In genomic region chr5:112210430-112211005, GRCh38 we compare ENCODE assay signal across 8 cellular contexts.
DNase-seq lines count a peak whose midpoint lies in the region; ATAC-seq and TF ChIP-seq lines count a peak whose summit lies in the region.

No MANE protein-coding gene starts in this region.

- WGBS in testis, 2 donors, result 75 to 77% methylated on average over 6 of the region's 6 CpGs

- intact Hi-C loops in testis (cut with DNase I; ENCODE audit: low total_unique reads), result no loop called here

- H3K9me3 ChIP-seq in testis, result no peaks in the 10 kb centered on the region

- H3K4me1 ChIP-seq in testis, result no peaks in the 10 kb centered on the region

- peak; percentile 26 to 45 (median 43) for TF ChIP-seq CTCF in testis (IDR thresholded peaks at IDR 0.05)

- no peaks in the 10 kb centered on the region for H3K27me3 ChIP-seq in testis

- ATAC-seq in stimulated activated naive CD8-positive, alpha-beta T cell treated with anti-CD3 and anti-CD28 coated beads, Interleukin-15, Interleukin-2, amounts not matched to agents 100 U/mL and 50 U/mL, for 24 hours, result no peak

- peak; percentile 8 for DNase-seq in G401 (ENCODE audit: low spot score)
- peak; percentile 20 for DNase-seq in M059J (ENCODE audit: low read depth)
- DNase-seq in anterior cingulate cortex (lab: John Stamatoyannopoulos, UW), result peak in 31 of 58 donors; percentile 1 to 55 (median 7)
- DNase-seq in iPS-NIHi11 (ENCODE audit: low spot score), result peak; percentile 28
- DNase-seq in testis, result peak; percentile 71
- DNase-seq in effector CD8-positive, alpha-beta T cell (lab: John Stamatoyannopoulos, UW), result no peak
- no peak for DNase-seq in NK-92 (lab: John Stamatoyannopoulos, UW; ENCODE audit: unreplicated experiment)
- no peak for DNase-seq in stimulated activated naive CD8-positive, alpha-beta T cell treated with anti-CD3 and anti-CD28 coated beads, Interleukin-15, Interleukin-2, amounts not matched to agents 100 U/mL and 50 U/mL, for 24 hours

- in situ Hi-C loops in G401 (cut with HindIII; ENCODE audit: low sequenced_read_pairs), result no loop called here

- no peak for TF ChIP-seq POLR2A in testis (IDR thresholded peaks at IDR 0.05)

- H3K4me3 ChIP-seq in testis, result no peak overlapping the region

- H3K27ac ChIP-seq in testis, result no peak overlapping the region

- H3K36me3 ChIP-seq in testis (ENCODE audit: low read depth, missing control alignments), result no peaks in the 10 kb centered on the region

Comparison
In these comparisons a context has a peak if more than half of its experiments do, and no peak if none do; other contexts are left out.
1. DNase-seq: peak in G401 (single experiment), M059J (single experiment), anterior cingulate cortex (31 of 58), iPS-NIHi11 (single experiment) and testis (single experiment); none in effector CD8-positive, alpha-beta T cell (single experiment), NK-92 (single experiment) and stimulated activated naive CD8-positive, alpha-beta T cell treated with anti-CD3 and anti-CD28 coated beads, Interleukin-15, Interleukin-2, amounts not matched to agents 100 U/mL and 50 U/mL, for 24 hours (single experiment).